In the genomic region with DNA sequence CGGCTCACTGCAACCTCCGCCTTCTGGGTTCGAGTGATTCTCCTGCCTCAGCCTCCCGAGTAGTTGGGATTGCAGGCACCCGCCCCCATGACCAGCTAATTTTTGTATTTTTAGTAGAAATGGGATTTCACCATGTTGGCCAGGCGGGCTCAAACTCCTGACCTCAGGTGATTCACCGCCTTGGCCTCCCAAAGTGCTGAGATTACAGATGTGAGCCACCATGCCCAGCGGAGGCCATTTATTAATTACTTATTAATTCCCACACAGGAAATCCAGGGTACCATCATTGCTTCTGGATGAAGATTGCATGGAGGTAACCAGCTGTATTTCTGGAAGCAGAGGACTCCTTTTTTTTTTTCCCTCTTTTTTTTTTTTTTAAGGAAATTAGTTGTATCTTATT, we compare ENCODE assay signal across 16 cellular contexts. TPM values are rescaled to one million over a fixed set of nuclear protein-coding genes. Genes with fewer than 3 reads are reported as not detected.
A peak's percentile ranks its signal among the peaks of the same experiment; 100 is the strongest.
DNase-seq lines count a peak whose midpoint lies in the region; ATAC-seq, FAIRE-seq and TF ChIP-seq lines count a peak whose summit lies in the region.
"Had no signal": no experiment of that assay in that cellular context is flagged by ENCODE, and none has a peak within 500 bp of the region (broad histone marks: within the 10 kb centered on the region; RNA-seq: fewer than 3 reads in every experiment).

No MANE protein-coding gene starts in this region.

- H3K23ac ChIP-seq in trophoblast cell (ENCODE audit: low read length): no peak overlapping the region

- no peak overlapping the region for H4K12ac ChIP-seq in trophoblast cell (ENCODE audit: low read depth, low read length)

- H3K36me3 ChIP-seq in trophoblast cell (ENCODE audit: control insufficient read depth in 1 of 2, insufficient read depth in 2 of 2, low read length in 2 of 2) (peaks cover 0 to 5% of the 10 kb centered on the region in 2 experiments), HAP-1 (replicated peaks) (no peaks in the 10 kb centered on the region; the same call in 1 of the 2 replicates)
- H3K36me3 ChIP-seq: BE2C had no signal

- H2AK5ac ChIP-seq in trophoblast cell (ENCODE audit: low read length): no peak overlapping the region

- H3K27ac ChIP-seq in trophoblast cell (ENCODE audit: low read depth, low read length): no peak overlapping the region
- H3K27ac ChIP-seq: C4-2B had no signal

- H3K79me2 ChIP-seq in trophoblast cell (ENCODE audit: control insufficient read depth, insufficient read depth, low read length, poor library complexity): no peaks in the 10 kb centered on the region

- WGBS in trophoblast cell (ENCODE audit: extremely low coverage, insufficient coverage, insufficient read length): no CpG with 5 or more reads among the region's 8 CpGs

- in situ Hi-C loops in Caki2 (cut with HindIII; ENCODE audit: low pct_unique_long_range_greater_than_20kb, low sequenced_read_pairs) (no loop called here), HAP-1 (cut with MboI; ENCODE audit: low sequenced_read_pairs) (no loop called here)

- H3K27me3 ChIP-seq in trophoblast cell (ENCODE audit: insufficient read depth, low read length) (no peaks in the 10 kb centered on the region), HAP-1 (ENCODE audit: low read depth) (no peaks in the 10 kb centered on the region)
- H3K27me3 ChIP-seq: BE2C had no signal

- no peak overlapping the region for H3K9ac ChIP-seq in trophoblast cell (ENCODE audit: low read length)

- H3K4me3 ChIP-seq in epithelial cell of proximal tubule (ENCODE audit: low read depth, low read length) (no peak overlapping the region), trophoblast cell (ENCODE audit: low read depth, low read length) (no peak overlapping the region), HAP-1 (no peak overlapping the region)
- H3K4me3 ChIP-seq: GM23338 had no signal

- H4K8ac ChIP-seq in trophoblast cell (ENCODE audit: low read depth, low read length): no peak overlapping the region

- H3K4me1 ChIP-seq in trophoblast cell (ENCODE audit: control insufficient read depth in 1 of 2, insufficient read depth in 2 of 2, low read length in 2 of 2) (no peaks in the 10 kb centered on the region), HAP-1 (no peaks in the 10 kb centered on the region)
- H3K4me1 ChIP-seq: BE2C had no signal

- no peak for ATAC-seq in GM18907 (IDR thresholded peaks at IDR 0.05; ENCODE audit: unreplicated experiment)
- ATAC-seq: GM23338 had no signal

- H2AFZ ChIP-seq in trophoblast cell (ENCODE audit: insufficient read depth, low read length, poor library complexity): no peak overlapping the region
- H2AFZ ChIP-seq: GM23338 had no signal

- H2BK5ac ChIP-seq in trophoblast cell (ENCODE audit: low read depth, low read length, poor library complexity): no peak overlapping the region

- no peak overlapping the region for H3K4me2 ChIP-seq in trophoblast cell (ENCODE audit: low read length)
- H3K4me2 ChIP-seq: GM23338 had no signal

- H2BK12ac ChIP-seq in trophoblast cell (ENCODE audit: low read length): no peak overlapping the region

- H3K9me3 ChIP-seq in trophoblast cell (ENCODE audit: insufficient read depth, low read depth, low read length) (no peaks in the 10 kb centered on the region), HAP-1 (no peaks in the 10 kb centered on the region)
- H3K9me3 ChIP-seq: BE2C had no signal

- H3K18ac ChIP-seq in trophoblast cell (ENCODE audit: low read length): no peak overlapping the region

- no peak overlapping the region for H2BK120ac ChIP-seq in trophoblast cell (ENCODE audit: insufficient read depth, low read length, poor library complexity)

- no peak overlapping the region for H4K91ac ChIP-seq in trophoblast cell (ENCODE audit: low read depth, low read length)

- H3K79me1 ChIP-seq in trophoblast cell (ENCODE audit: low read length): no peaks in the 10 kb centered on the region

- DNase-seq in Caki2 (ENCODE audit: low read depth) (peak; percentile 15), RCC 7860 (ENCODE audit: low spot score) (peak; percentile 64), epithelial cell of proximal tubule (ENCODE audit: low read depth) (peak; percentile 25), trophoblast cell (peak; percentile 40 to 65), NCI-H1092 treated with DMSO at 0.1 percent for 48 hours (lab: John Stamatoyannopoulos, UW) (no peak), hypothalamus (lab: John Stamatoyannopoulos, UW) (no peak), HAP-1 (ENCODE audit: low spot score in 2 of 2) (no peak)
- DNase-seq: BE2C; CD4-positive, alpha-beta memory T cell; COR-L47; DND-41; GF-D8; H7 had no signal

- peak; percentile 86 for FAIRE-seq in RCC 7860 (lab: Jason Lieb, UNC)

- H3K4ac ChIP-seq in trophoblast cell (ENCODE audit: low read depth, low read length): no peak overlapping the region

- no peak overlapping the region for H3K14ac ChIP-seq in trophoblast cell (ENCODE audit: low read length)

- no peak for TF ChIP-seq CTCF in epithelial cell of proximal tubule (conservative IDR thresholded peaks at IDR 0.05; ENCODE audit: low read depth, low read length)

RNA-seq across cellular contexts. Expression of a gene that starts 37.8 kb away (rescaled TPM):
- total RNA-seq in Caki2 (2014; rRNA removed; shearing (Covaris generic); ENCODE audit: low replicate concordance): 27.6 and 29.1 TPM in 2 replicates
- 111 and 120 TPM in 2 replicates for total RNA-seq in epithelial cell of proximal tubule
- polyA plus RNA-seq in trophoblast cell (2013): 144 and 149 TPM in 2 replicates

Comparison
In these comparisons a context has a peak if more than half of its experiments do, and no peak if none do; other contexts are left out.
1. DNase-seq: peak in Caki2 (single experiment), RCC 7860 (single experiment), epithelial cell of proximal tubule (single experiment) and trophoblast cell (2 of 2); none in NCI-H1092 treated with DMSO at 0.1 percent for 48 hours (single experiment), hypothalamus (0 of 51) and HAP-1 (0 of 2).